Comparison of ENCODE assay signal across 11 cellular contexts in genomic region chr4:162499478-162499877, GRCh38.
DNase-seq lines count a peak whose midpoint lies in the region; ATAC-seq and TF ChIP-seq lines count a peak whose summit lies in the region.
"Had no signal": no experiment of that assay in that cellular context is flagged by ENCODE, and none has a peak within 500 bp of the region (broad histone marks: within the 10 kb centered on the region; RNA-seq: fewer than 3 reads in every experiment).

No MANE protein-coding gene starts in this region.

- no peaks in the 10 kb centered on the region for H3K9me3 Mint-ChIP-seq in type B pancreatic cell
- H3K9me3 Mint-ChIP-seq: CD8-positive, alpha-beta memory T cell had no signal

- H3K9ac ChIP-seq in Karpas-422 (ENCODE audit: low read length) = no peak overlapping the region

- H3K79me2 ChIP-seq in Karpas-422 (ENCODE audit: low read length) = no peaks in the 10 kb centered on the region

- H3K27ac Mint-ChIP-seq in type B pancreatic cell = no peak overlapping the region
- H3K27ac Mint-ChIP-seq: CD8-positive, alpha-beta memory T cell had no signal

- H3K4me3 ChIP-seq in cardiac muscle cell (no peak overlapping the region), Karpas-422 (ENCODE audit: low read length) (no peak overlapping the region), choroid plexus epithelial cell (ENCODE audit: low read depth, low read length) (no peak overlapping the region)
- H3K4me3 ChIP-seq: mucosa of descending colon had no signal

- TF ChIP-seq CTCF in cardiac muscle cell (IDR thresholded peaks at IDR 0.05; ENCODE audit: low read depth, low read length) (peak; percentile 32), choroid plexus epithelial cell (conservative IDR thresholded peaks at IDR 0.05; ENCODE audit: low read depth, low read length) (peak; percentile 51), type B pancreatic cell (conservative IDR thresholded peaks at IDR 0.05) (peak; percentile 69)

- H3K36me3 Mint-ChIP-seq in type B pancreatic cell = no peaks in the 10 kb centered on the region
- H3K36me3 Mint-ChIP-seq: CD8-positive, alpha-beta memory T cell had no signal

- H3K27me3 ChIP-seq in cardiac muscle cell = no peaks in the 10 kb centered on the region
- H3K27me3 ChIP-seq in Karpas-422 (ENCODE audit: low read length) = no peaks in the 10 kb centered on the region

- H3K4me1 ChIP-seq in cardiac muscle cell (ENCODE audit: low read depth) (peaks cover 26% of the 10 kb centered on the region), Karpas-422 (ENCODE audit: low read length) (no peaks in the 10 kb centered on the region)

- peaks cover 2% of the 10 kb centered on the region for H3K27me3 Mint-ChIP-seq in type B pancreatic cell
- H3K27me3 Mint-ChIP-seq: CD8-positive, alpha-beta memory T cell had no signal

- no peak for ATAC-seq in Right ventricle myocardium superior (ENCODE audit: poor library complexity)
- no peak for ATAC-seq in HG03439 (IDR thresholded peaks at IDR 0.05; ENCODE audit: unreplicated experiment)
- ATAC-seq in GM21423 (IDR thresholded peaks at IDR 0.05; ENCODE audit: unreplicated experiment) = no peak
- ATAC-seq: mucosa of descending colon had no signal

- H3K27ac ChIP-seq in cardiac muscle cell = no peak overlapping the region
- no peak overlapping the region for H3K27ac ChIP-seq in Karpas-422 (ENCODE audit: low read length)

- no peak overlapping the region for H2AFZ ChIP-seq in Karpas-422 (ENCODE audit: low read length)

- intact Hi-C loops in Right ventricle myocardium superior (cut with DNase I) = loop anchor here (5.0 to 10.0 kb wide), 2 partner anchors 835 to 1048 kb away; partner anchors contain the start of gene NPY1R

- no peaks in the 10 kb centered on the region for H4K20me1 ChIP-seq in Karpas-422 (ENCODE audit: insufficient read depth, low read depth, low read length)

- no peaks in the 10 kb centered on the region for H3K9me3 ChIP-seq in cardiac muscle cell (ENCODE audit: low read depth)
- H3K9me3 ChIP-seq in Karpas-422 (ENCODE audit: low read length) = no peaks in the 10 kb centered on the region
- H3K9me3 ChIP-seq: mucosa of descending colon had no signal

- H3K36me3 ChIP-seq in cardiac muscle cell = no peaks in the 10 kb centered on the region
- no peaks in the 10 kb centered on the region for H3K36me3 ChIP-seq in Karpas-422 (ENCODE audit: insufficient read depth, low read length)

- no peaks in the 10 kb centered on the region for H3K9me2 ChIP-seq in Karpas-422 (replicated peaks; ENCODE audit: insufficient read depth, low read length)

- H3K4me2 ChIP-seq in Karpas-422 (ENCODE audit: low read depth, low read length, poor library complexity, severe bottlenecking) = no peak overlapping the region

- no peak overlapping the region for H3K4me3 Mint-ChIP-seq in type B pancreatic cell
- H3K4me3 Mint-ChIP-seq: CD8-positive, alpha-beta memory T cell had no signal

- DNase-seq in cardiac muscle cell (ENCODE audit: low read depth in 1 of 2, low spot score in 1 of 2) (peak in 1 of 2 donors; percentile 2), Right ventricle myocardium superior (no peak), Karpas-422 (peak; percentile 65), choroid plexus epithelial cell (ENCODE audit: low read depth) (peak; percentile 16), type B pancreatic cell (ENCODE audit: extremely low spot score, unreplicated experiment) (no peak), medulla oblongata (ENCODE audit: extremely low spot score) (no peak)
- DNase-seq: activated T-cell treated with anti-CD3 and anti-CD28 coated beads for 4 hours; CD8-positive, alpha-beta memory T cell; mucosa of descending colon had no signal

- no peaks in the 10 kb centered on the region for H3K4me1 Mint-ChIP-seq in type B pancreatic cell (ENCODE audit: unreplicated experiment)
- H3K4me1 Mint-ChIP-seq: CD8-positive, alpha-beta memory T cell had no signal

Comparison
In these comparisons a context has a peak if more than half of its experiments do, and no peak if none do; other contexts are left out.
1. DNase-seq: peak in Karpas-422 (single experiment) and choroid plexus epithelial cell (single experiment); none in Right ventricle myocardium superior (single experiment), type B pancreatic cell (single experiment) and medulla oblongata (single experiment).
2. Peak in every context shown above with its lines, with median percentiles within 50 percentile points of each other: CTCF ChIP-seq.